18 cellular contexts compared by ENCODE assay signal in genomic region chr12:54546511-54546910, GRCh38. TPM values are rescaled to one million over a fixed set of nuclear protein-coding genes. Genes with fewer than 3 reads are reported as not detected.
"Had no signal": no experiment of that assay in that cellular context is flagged by ENCODE, and none has a peak within 500 bp of the region (broad histone marks: within the 10 kb centered on the region; RNA-seq: fewer than 3 reads in every experiment).

No MANE protein-coding gene starts in this region.

- H3K27ac ChIP-seq: adrenal gland, dorsolateral prefrontal cortex, prostate gland, right lobe of liver, thoracic aorta had no signal

- H3K4me3 Mint-ChIP-seq: activated CD8-positive, alpha-beta T cell treated with anti-CD3 and anti-CD28 coated beads, Interleukin-2, amount 10 ng/mL, durations not matched to agents 7 days and 5 days; neural crest cell; WTC11 had no signal

- H3K9me3 Mint-ChIP-seq: neural crest cell, WTC11 had no signal

- H3K4me1 ChIP-seq: prostate gland had no signal

- DNase-seq: activated CD4-positive, alpha-beta T cell treated with anti-CD3 and anti-CD28 coated beads for 48 hours; activated CD8-positive, alpha-beta memory T cell treated with anti-CD3 and anti-CD28 coated beads, Interleukin-2, amount 50 U/mL, for 4 hours; activated CD8-positive, alpha-beta T cell treated with anti-CD3 and anti-CD28 coated beads, Interleukin-2, amount 10 ng/mL, durations not matched to agents 7 days and 5 days; activated naive CD4-positive, alpha-beta T cell treated with Interleukin-2 at 50 U/mL for 16 hours; adrenal gland; dorsolateral prefrontal cortex; hippocampal formation; left ventricle myocardium superior; mesendoderm; right lobe of liver; T-helper 2 cell had no signal

- H3K9me3 ChIP-seq: adrenal gland, prostate gland, right lobe of liver, thoracic aorta had no signal

- H3K36me3 Mint-ChIP-seq: WTC11 had no signal

- H3K27me3 ChIP-seq: right lobe of liver had no signal

- ATAC-seq: activated CD8-positive, alpha-beta T cell treated with anti-CD3 and anti-CD28 coated beads, Interleukin-2, amount 10 ng/mL, durations not matched to agents 7 days and 5 days; left ventricle myocardium superior; right lobe of liver; WTC11 had no signal

- H3K36me3 ChIP-seq: adrenal gland, prostate gland, right lobe of liver, thoracic aorta had no signal

- H3K4me2 ChIP-seq: smooth muscle cell had no signal

- H3K27ac Mint-ChIP-seq: activated CD8-positive, alpha-beta T cell treated with anti-CD3 and anti-CD28 coated beads, Interleukin-2, amount 10 ng/mL, durations not matched to agents 7 days and 5 days; WTC11 had no signal

- H3K4me3 ChIP-seq: adrenal gland, dorsolateral prefrontal cortex, prostate gland, right lobe of liver, smooth muscle cell, thoracic aorta had no signal

RNA-seq across cellular contexts. Expression of gene PDE1B, which starts 2.9 kb away (rescaled TPM):
- total RNA-seq: osteoblast had no signal
- polyA plus RNA-seq: smooth muscle cell had no signal

RNA-seq across cellular contexts. Expression of gene PPP1R1A, which starts 41.9 kb away (rescaled TPM):
- total RNA-seq: activated CD8-positive, alpha-beta T cell treated with anti-CD3 and anti-CD28 coated beads, Interleukin-2, amount 10 ng/mL, durations not matched to agents 7 days and 5 days; smooth muscle cell had no signal

RNA-seq across cellular contexts. Expression of gene NCKAP1L, which starts 49.0 kb away (rescaled TPM):
- total RNA-seq: kidney epithelial cell, smooth muscle cell had no signal
- polyA plus RNA-seq: smooth muscle cell had no signal
